1 cellular context compared by ENCODE assay signal in the genomic region with DNA sequence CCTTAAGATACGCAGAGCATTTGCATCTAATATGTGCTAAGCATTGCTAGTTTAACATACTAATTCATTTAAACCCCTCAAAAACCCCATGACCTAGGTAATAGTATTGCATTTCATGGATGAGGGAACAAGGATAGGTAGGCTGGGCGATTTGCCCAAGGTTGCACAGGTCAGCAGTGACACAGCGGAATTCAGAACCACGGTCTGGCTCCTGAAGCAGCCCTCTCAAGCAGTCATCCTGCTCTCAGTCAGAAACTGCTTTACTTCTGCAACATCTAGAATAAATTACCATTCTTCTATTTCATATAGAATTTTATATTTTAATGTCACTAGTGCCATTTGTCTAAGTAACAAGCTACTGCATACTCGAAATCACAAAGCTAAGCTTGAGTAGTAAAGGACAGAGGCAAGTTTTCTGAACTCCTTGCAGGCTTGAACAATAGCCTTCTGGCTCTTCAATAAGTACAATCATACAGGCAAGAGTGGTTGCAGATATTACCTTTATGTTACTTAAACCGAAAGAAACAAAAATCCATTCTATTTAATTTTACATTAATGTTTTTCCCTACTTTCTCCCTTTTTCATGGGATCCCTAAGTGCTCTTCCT.
TF ChIP-seq lines count a peak whose summit lies in the region.

No MANE protein-coding gene starts in this region.

TF ChIP-seq in SK-N-SH, 30 proteins besides CTCF, POLR2A, EP300 and RAD21 (continued from another document):
- TF ChIP-seq FOXM1 (IDR thresholded peaks at IDR 0.05; ENCODE audit: low read depth) (no peak), NFIC (IDR thresholded peaks at IDR 0.05; ENCODE audit: borderline replicate concordance) (no peak), PBX3 (IDR thresholded peaks at IDR 0.05) (no peak), NRF1 (IDR thresholded peaks at IDR 0.05; ENCODE audit: low read depth, low read length) (no peak), YY1 (IDR thresholded peaks at IDR 0.05; ENCODE audit: low read depth) (no peak), CHD2 (IDR thresholded peaks at IDR 0.05; ENCODE audit: low read length, partially characterized antibody) (no peak)
